In the genomic region with DNA sequence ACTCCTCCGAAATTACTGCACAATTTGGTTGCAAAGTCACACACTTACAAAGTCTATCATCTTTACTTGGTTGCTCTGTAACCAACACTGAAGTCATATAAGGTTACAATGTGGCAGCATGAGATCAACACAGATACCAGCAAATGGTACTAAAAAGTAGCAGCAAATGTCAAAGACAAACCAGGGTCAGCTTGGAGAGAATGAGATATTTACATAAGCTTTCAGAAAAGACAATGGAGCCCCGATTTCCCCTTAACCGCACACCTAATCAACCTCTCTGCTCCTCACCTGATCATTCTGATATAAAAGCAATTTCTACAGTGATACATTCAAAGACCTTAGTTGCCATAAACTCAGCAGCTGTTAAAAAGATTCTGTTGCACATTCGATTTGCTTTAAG, we compare ENCODE assay signal across 1 cellular context.
TF ChIP-seq lines count a peak whose summit lies in the region.

No MANE protein-coding gene starts in this region.

TF ChIP-seq in H1, 55 proteins besides CTCF, POLR2A, EP300 and RAD21:
- TF ChIP-seq TAF7 (optimal IDR thresholded peaks at IDR 0.05; ENCODE audit: borderline replicate concordance, low read depth, low read length) (peak; percentile 83), POU5F1 (IDR thresholded peaks at IDR 0.05; ENCODE audit: low read depth, low read length) (no peak)
